Comparison of ENCODE assay signal across 8 cellular contexts in the genomic region with DNA sequence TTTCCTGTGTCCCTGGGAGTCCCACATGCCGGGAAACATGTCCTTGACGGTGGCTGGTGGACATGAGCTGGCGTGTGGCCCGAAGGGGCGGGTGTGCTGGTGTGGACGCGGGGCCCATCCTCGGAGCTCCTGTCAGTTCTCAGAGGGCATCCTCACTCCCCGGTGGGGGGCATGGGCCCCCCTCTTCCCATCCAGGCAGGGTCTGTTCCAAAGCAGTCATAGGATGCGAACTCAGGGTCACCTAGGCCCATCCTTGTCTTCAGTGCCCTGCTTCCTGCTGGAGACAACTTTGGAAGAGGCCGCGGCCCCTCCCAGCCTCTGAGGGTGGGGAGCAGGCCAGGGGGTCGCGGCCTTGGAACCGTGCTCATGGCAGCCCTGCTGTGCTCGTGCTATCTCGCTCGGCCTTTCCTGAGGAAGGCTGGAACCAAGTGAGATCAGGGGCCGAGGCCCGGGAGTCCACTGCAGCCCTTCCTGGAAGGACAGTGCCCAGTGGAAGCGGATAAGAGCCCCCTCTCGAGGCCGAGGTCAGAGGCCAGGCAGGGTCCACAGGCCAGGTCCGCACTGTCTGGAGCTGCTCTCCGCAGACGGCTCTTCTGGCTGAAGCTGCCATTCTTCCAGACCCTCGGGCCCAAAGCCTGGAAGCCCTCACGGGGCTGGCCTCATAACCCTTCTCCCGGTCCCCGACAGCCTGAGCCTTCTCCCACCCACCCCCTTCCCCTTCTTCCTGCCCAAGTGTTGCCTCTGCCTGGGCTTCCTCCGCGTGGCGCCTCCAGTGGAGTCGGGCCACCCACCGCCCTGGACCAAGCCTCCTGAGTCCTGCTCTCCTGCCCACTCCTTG. TPM values are rescaled to one million over a fixed set of nuclear protein-coding genes. Genes with fewer than 3 reads are reported as not detected.
DNase-seq lines count a peak whose midpoint lies in the region; ATAC-seq, FAIRE-seq and TF ChIP-seq lines count a peak whose summit lies in the region.

No MANE protein-coding gene starts in this region.

- peaks cover 18% of the 10 kb centered on the region for H3K36me3 Mint-ChIP-seq in CD4-positive, CD25-positive, alpha-beta regulatory T cell
- peaks cover 67% of the 10 kb centered on the region for H3K36me3 Mint-ChIP-seq in T-helper 2 cell treated with Interferon-gamma antibody and Interleukin-4, amounts not matched to agents 5 μg/mL and 100 μg/mL, for 36 hours (ENCODE audit: low read depth)
- H3K36me3 Mint-ChIP-seq in type B pancreatic cell: no peaks in the 10 kb centered on the region

- no peak for DNase-seq in CD4-positive, CD25-positive, alpha-beta regulatory T cell
- no peak for DNase-seq in T-helper 2 cell treated with Interferon-gamma antibody and Interleukin-4, amounts not matched to agents 5 μg/mL and 100 μg/mL, for 36 hours (ENCODE audit: low spot score)
- DNase-seq in pancreas: peak in 5 of 6 donors; percentile 31 to 70 (median 51)
- no peak for DNase-seq in type B pancreatic cell (ENCODE audit: extremely low spot score, unreplicated experiment)
- no peak for DNase-seq in stimulated activated CD8-positive, alpha-beta memory T cell treated with anti-CD3 and anti-CD28 coated beads, Interleukin-4, amount 100 ng/mL, for 48 hours
- no peak for DNase-seq in KG1 (lab: John Stamatoyannopoulos, UW)

- peak overlapping the region; percentile 32 to 99 (median 96) for H3K27ac Mint-ChIP-seq in CD4-positive, CD25-positive, alpha-beta regulatory T cell
- peak overlapping the region; percentile 89 for H3K27ac Mint-ChIP-seq in T-helper 2 cell treated with Interferon-gamma antibody and Interleukin-4, amounts not matched to agents 5 μg/mL and 100 μg/mL, for 36 hours
- no peak overlapping the region for H3K27ac Mint-ChIP-seq in type B pancreatic cell

- no peaks in the 10 kb centered on the region for H3K9me3 Mint-ChIP-seq in CD4-positive, CD25-positive, alpha-beta regulatory T cell
- no peaks in the 10 kb centered on the region for H3K9me3 Mint-ChIP-seq in T-helper 2 cell treated with Interferon-gamma antibody and Interleukin-4, amounts not matched to agents 5 μg/mL and 100 μg/mL, for 36 hours
- H3K9me3 Mint-ChIP-seq in type B pancreatic cell: no peaks in the 10 kb centered on the region

- no peak for FAIRE-seq in pancreas (lab: Jason Lieb, UNC)

- 60 to 80% methylated on average over 1 to 9 of the region's 35 CpGs for WGBS in gastroesophageal sphincter (ENCODE audit: low coverage in 1 of 2), 2 donors
- WGBS in pancreas, 2 donors: 64 to 69% methylated on average over 34 to 35 of the region's 35 CpGs

- H3K4me1 Mint-ChIP-seq in CD4-positive, CD25-positive, alpha-beta regulatory T cell: peaks cover 0 to 95% (median 41%) of the 10 kb centered on the region in 4 donors
- peaks cover 64% of the 10 kb centered on the region for H3K4me1 Mint-ChIP-seq in T-helper 2 cell treated with Interferon-gamma antibody and Interleukin-4, amounts not matched to agents 5 μg/mL and 100 μg/mL, for 36 hours (ENCODE audit: low read depth)
- H3K4me1 Mint-ChIP-seq in type B pancreatic cell (ENCODE audit: unreplicated experiment): peaks cover 16% of the 10 kb centered on the region

- H3K36me3 ChIP-seq in CD4-positive, CD25-positive, alpha-beta regulatory T cell (ENCODE audit: control insufficient read depth, insufficient read depth, low read length): peaks cover 23% of the 10 kb centered on the region
- peaks cover 0 to 25% of the 10 kb centered on the region in 2 donors for H3K36me3 ChIP-seq in gastroesophageal sphincter
- peaks cover 0 to 11% (median 2%) of the 10 kb centered on the region in 3 donors for H3K36me3 ChIP-seq in pancreas

- TF ChIP-seq CTCF in gastroesophageal sphincter (IDR thresholded peaks at IDR 0.05) (no peak), pancreas (IDR thresholded peaks at IDR 0.05) (no peak), type B pancreatic cell (conservative IDR thresholded peaks at IDR 0.05) (no peak)

- H3K4me3 Mint-ChIP-seq in CD4-positive, CD25-positive, alpha-beta regulatory T cell: peak overlapping the region; percentile 70 to 98 (median 89)
- peak overlapping the region; percentile 98 for H3K4me3 Mint-ChIP-seq in T-helper 2 cell treated with Interferon-gamma antibody and Interleukin-4, amounts not matched to agents 5 μg/mL and 100 μg/mL, for 36 hours
- H3K4me3 Mint-ChIP-seq in type B pancreatic cell: no peak overlapping the region

- intact Hi-C loops in pancreas (cut with DNase I): no loop called here

- H3K9me3 ChIP-seq in CD4-positive, CD25-positive, alpha-beta regulatory T cell (ENCODE audit: control insufficient read depth in 2 of 2, low read length in 2 of 2): no peaks in the 10 kb centered on the region
- H3K9me3 ChIP-seq in gastroesophageal sphincter (no peaks in the 10 kb centered on the region), pancreas (no peaks in the 10 kb centered on the region)

- TF ChIP-seq EP300 in gastroesophageal sphincter (IDR thresholded peaks at IDR 0.05): no peak

- no peak for ATAC-seq in CD4-positive, CD25-positive, alpha-beta regulatory T cell (ENCODE audit: low read depth in 2 of 2)
- ATAC-seq in gastroesophageal sphincter (no peak), pancreas (no peak), GM19324 (IDR thresholded peaks at IDR 0.05; ENCODE audit: low FRiP score, unreplicated experiment) (no peak)

- peak overlapping the region; percentile 87 for H3K27ac ChIP-seq in CD4-positive, CD25-positive, alpha-beta regulatory T cell (ENCODE audit: insufficient read depth, low read length, poor library complexity, severe bottlenecking)
- H3K27ac ChIP-seq in gastroesophageal sphincter: peak overlapping the region in 3 of 4 donors; percentile 83 to 92 (median 88)
- H3K27ac ChIP-seq in pancreas: peak overlapping the region in 2 of 4 donors; percentile 10 to 57

- H3K27me3 Mint-ChIP-seq in CD4-positive, CD25-positive, alpha-beta regulatory T cell: no peaks in the 10 kb centered on the region
- H3K27me3 Mint-ChIP-seq in T-helper 2 cell treated with Interferon-gamma antibody and Interleukin-4, amounts not matched to agents 5 μg/mL and 100 μg/mL, for 36 hours (ENCODE audit: low read depth): no peaks in the 10 kb centered on the region
- H3K27me3 Mint-ChIP-seq in type B pancreatic cell: no peaks in the 10 kb centered on the region

- no peak overlapping the region for H3K4me3 ChIP-seq in CD4-positive, CD25-positive, alpha-beta regulatory T cell (ENCODE audit: low read depth, low read length)
- H3K4me3 ChIP-seq in gastroesophageal sphincter (peak overlapping the region in 1 of 2 donors; percentile 6), pancreas (no peak overlapping the region)

- H3K27me3 ChIP-seq in CD4-positive, CD25-positive, alpha-beta regulatory T cell (ENCODE audit: control insufficient read depth, insufficient read depth, low read length): no peaks in the 10 kb centered on the region
- H3K27me3 ChIP-seq in gastroesophageal sphincter (no peaks in the 10 kb centered on the region), pancreas (no peaks in the 10 kb centered on the region)

- no peak for TF ChIP-seq POLR2A in gastroesophageal sphincter (IDR thresholded peaks at IDR 0.05)

- H3K4me1 ChIP-seq in CD4-positive, CD25-positive, alpha-beta regulatory T cell (ENCODE audit: control insufficient read depth, insufficient read depth, low read length, poor library complexity, severe bottlenecking): peaks cover 100% of the 10 kb centered on the region
- peaks cover 1 to 100% (median 85%) of the 10 kb centered on the region in 3 donors for H3K4me1 ChIP-seq in gastroesophageal sphincter
- peaks cover 0 to 18% (median 1%) of the 10 kb centered on the region in 3 donors for H3K4me1 ChIP-seq in pancreas

RNA-seq across cellular contexts. Expression of a gene that starts 8.7 kb away (rescaled TPM):
- total RNA-seq in CD4-positive, CD25-positive, alpha-beta regulatory T cell: 295 TPM
- polyA plus RNA-seq in CD4-positive, CD25-positive, alpha-beta regulatory T cell: 10 to 100 TPM; 13.2 to 27.8 (median 19.3) TPM
- total RNA-seq in gastroesophageal sphincter (10 to 100 TPM; 44.0 to 76.9 (median 64.8) TPM), pancreas (10 to 100 TPM; 19.1 to 31.9 (median 21.5) TPM), type B pancreatic cell (ENCODE audit: low replicate concordance) (53.1 and 62.2 TPM in 2 replicates)
- polyA plus RNA-seq in pancreas: 10 to 100 TPM; 52.8 to 60.6 TPM

RNA-seq across cellular contexts. Expression of a gene that starts 14.1 kb away (rescaled TPM):
- total RNA-seq in CD4-positive, CD25-positive, alpha-beta regulatory T cell: 158 TPM
- polyA plus RNA-seq in CD4-positive, CD25-positive, alpha-beta regulatory T cell: 10 to 100 TPM in 3 of 4 donors, 1 to 10 TPM in 1; 9.5 to 18.9 (median 12.6) TPM
- total RNA-seq in gastroesophageal sphincter (10 to 100 TPM; 25.6 to 61.6 (median 32.3) TPM), pancreas (10 to 100 TPM in 5 of 6 donors, 1 to 10 TPM in 1; 9.8 to 31.3 (median 12.3) TPM), type B pancreatic cell (ENCODE audit: low replicate concordance) (70.5 and 80.9 TPM in 2 replicates)
- 10 to 100 TPM; 60.0 to 60.7 TPM for polyA plus RNA-seq in pancreas

RNA-seq across cellular contexts. Expression of a gene that starts 28.3 kb away (rescaled TPM):
- 24.4 TPM for total RNA-seq in CD4-positive, CD25-positive, alpha-beta regulatory T cell
- polyA plus RNA-seq in CD4-positive, CD25-positive, alpha-beta regulatory T cell: 1 to 10 TPM; 2.3 to 7.1 (median 3.1) TPM
- total RNA-seq in gastroesophageal sphincter: 10 to 100 TPM; 33.9 to 58.4 (median 41.9) TPM
- 10 to 100 TPM; 15.2 to 29.1 (median 21.2) TPM for total RNA-seq in pancreas
- polyA plus RNA-seq in pancreas: 10 to 100 TPM; 29.0 to 29.2 TPM
- 32.0 and 40.9 TPM in 2 replicates for total RNA-seq in type B pancreatic cell (ENCODE audit: low replicate concordance)

Comparison
In these comparisons a context has a peak if more than half of its experiments do, and no peak if none do; other contexts are left out.
1. DNase-seq: peak in pancreas (5 of 6); none in CD4-positive, CD25-positive, alpha-beta regulatory T cell (0 of 3), T-helper 2 cell treated with Interferon-gamma antibody and Interleukin-4, amounts not matched to agents 5 μg/mL and 100 μg/mL, for 36 hours (single experiment), type B pancreatic cell (single experiment), stimulated activated CD8-positive, alpha-beta memory T cell treated with anti-CD3 and anti-CD28 coated beads, Interleukin-4, amount 100 ng/mL, for 48 hours (single experiment) and KG1 (single experiment).